Comparison of ENCODE assay signal across 8 cellular contexts in the genomic region with DNA sequence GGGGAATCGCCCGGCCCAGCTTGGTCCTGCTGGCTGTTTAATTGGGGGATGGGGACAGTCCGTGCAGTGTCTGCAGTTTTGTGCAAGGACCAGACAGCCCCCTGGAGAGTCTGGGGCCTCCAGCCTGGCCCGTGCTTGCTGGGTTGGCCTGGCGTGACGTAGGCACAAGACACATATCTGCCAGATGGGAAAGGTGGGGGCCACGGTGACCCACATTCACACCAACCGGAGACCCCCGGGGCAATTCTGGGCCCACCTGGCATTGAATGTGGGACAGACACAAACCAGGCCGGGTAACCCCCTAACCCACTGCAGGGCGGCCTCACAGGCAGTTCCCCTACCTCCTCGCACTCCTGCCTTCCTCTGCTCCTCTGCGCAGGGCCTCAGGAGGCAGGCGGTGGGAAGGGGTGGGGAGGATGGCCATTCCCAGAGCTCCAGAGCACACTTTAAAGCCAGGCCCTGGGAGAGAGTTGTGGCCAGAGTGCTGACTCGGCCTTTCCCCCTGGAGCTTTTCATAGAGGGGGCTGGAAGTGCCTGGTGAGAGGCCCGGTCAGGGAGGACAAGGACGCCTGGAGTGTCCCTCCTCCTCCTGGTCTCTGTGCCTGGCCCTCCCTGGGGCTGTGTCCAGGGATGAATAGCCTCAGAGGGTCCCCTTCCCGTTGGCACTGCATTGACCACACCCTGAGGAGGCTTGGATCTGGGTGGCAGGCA. TPM values are rescaled to one million over a fixed set of nuclear protein-coding genes. Genes with fewer than 3 reads are reported as not detected.
DNase-seq lines count a peak whose midpoint lies in the region; ATAC-seq and TF ChIP-seq lines count a peak whose summit lies in the region.

No MANE protein-coding gene starts in this region.

- no peaks in the 10 kb centered on the region for H3K36me3 ChIP-seq in ascending aorta
- H3K36me3 ChIP-seq in thoracic aorta, result no peaks in the 10 kb centered on the region

- H3K27me3 Mint-ChIP-seq in T-helper 1 cell treated with Interleukin-12 subunit alpha and Interleukin-12 subunit beta and Interleukin-4 antibody, amounts not matched to agents 30 μg/mL and 1 μg/mL, for 36 hours (ENCODE audit: low read depth), result peaks cover 48% of the 10 kb centered on the region

- H3K36me3 Mint-ChIP-seq in T-helper 1 cell treated with Interleukin-12 subunit alpha and Interleukin-12 subunit beta and Interleukin-4 antibody, amounts not matched to agents 30 μg/mL and 1 μg/mL, for 36 hours (ENCODE audit: low read depth), result peaks cover 4% of the 10 kb centered on the region

- H3K4me1 Mint-ChIP-seq in T-helper 1 cell treated with Interleukin-12 subunit alpha and Interleukin-12 subunit beta and Interleukin-4 antibody, amounts not matched to agents 30 μg/mL and 1 μg/mL, for 36 hours (ENCODE audit: low read depth), result peaks cover 3% of the 10 kb centered on the region

- H3K4me1 ChIP-seq in ascending aorta (peaks cover 5 to 26% of the 10 kb centered on the region in 2 donors), thoracic aorta (ENCODE audit: control insufficient read depth in 1 of 2, low read depth in 2 of 2) (peaks cover 17 to 58% of the 10 kb centered on the region in 2 donors)

- peak overlapping the region; percentile 83 to 98 for H3K27ac ChIP-seq in ascending aorta
- peak overlapping the region; percentile 99 for H3K27ac ChIP-seq in thoracic aorta

- peak overlapping the region; percentile 80 for H3K4me3 Mint-ChIP-seq in T-helper 1 cell treated with Interleukin-12 subunit alpha and Interleukin-12 subunit beta and Interleukin-4 antibody, amounts not matched to agents 30 μg/mL and 1 μg/mL, for 36 hours

- H3K27me3 ChIP-seq in ascending aorta, result no peaks in the 10 kb centered on the region
- no peaks in the 10 kb centered on the region for H3K27me3 ChIP-seq in thoracic aorta (replicated peaks; ENCODE audit: insufficient read depth)

- H3K27ac Mint-ChIP-seq in T-helper 1 cell treated with Interleukin-12 subunit alpha and Interleukin-12 subunit beta and Interleukin-4 antibody, amounts not matched to agents 30 μg/mL and 1 μg/mL, for 36 hours, result no peak overlapping the region

- H3K9me3 ChIP-seq in ascending aorta, result no peaks in the 10 kb centered on the region
- H3K9me3 ChIP-seq in thoracic aorta, result no peaks in the 10 kb centered on the region

- H3K4me3 ChIP-seq in ascending aorta (peak overlapping the region; percentile 68 to 78), thoracic aorta (peak overlapping the region; percentile 97)

- ATAC-seq in thoracic aorta (ENCODE audit: insufficient number of reproducible peaks, low FRiP score, low read depth) (no peak), GM21737 (IDR thresholded peaks at IDR 0.05; ENCODE audit: unreplicated experiment) (no peak)

- H3K9me3 Mint-ChIP-seq in T-helper 1 cell treated with Interleukin-12 subunit alpha and Interleukin-12 subunit beta and Interleukin-4 antibody, amounts not matched to agents 30 μg/mL and 1 μg/mL, for 36 hours, result no peaks in the 10 kb centered on the region

- TF ChIP-seq CTCF in ascending aorta (IDR thresholded peaks at IDR 0.05) (no peak), thoracic aorta (IDR thresholded peaks at IDR 0.05) (no peak)

- no peak for DNase-seq in T-helper 1 cell
- DNase-seq in ascending aorta (ENCODE audit: low spot score in 2 of 2), result peak in 1 of 2 donors; percentile 80
- peak; percentile 52 for DNase-seq in iPS-NIHi11 (ENCODE audit: low spot score)
- no peak for DNase-seq in thoracic aorta (ENCODE audit: low spot score)
- DNase-seq in NCI-H2196 treated with DMSO at 0.1 percent for 48 hours (lab: John Stamatoyannopoulos, UW; ENCODE audit: unreplicated experiment), result no peak
- DNase-seq in HPDE6-E6E7 (ENCODE audit: extremely low spot score), result no peak

- intact Hi-C loops in ascending aorta (cut with DNase I), result loop anchor here (5.0 kb wide), 1 partner anchor 53 kb away; no protein-coding TSS in a partner anchor

RNA-seq across cellular contexts. Expression of a gene that starts 1.5 kb away (rescaled TPM):
- total RNA-seq in ascending aorta (147 TPM), thoracic aorta (100 to 1,000 TPM; 184 to 242 TPM)
